In the genomic region with DNA sequence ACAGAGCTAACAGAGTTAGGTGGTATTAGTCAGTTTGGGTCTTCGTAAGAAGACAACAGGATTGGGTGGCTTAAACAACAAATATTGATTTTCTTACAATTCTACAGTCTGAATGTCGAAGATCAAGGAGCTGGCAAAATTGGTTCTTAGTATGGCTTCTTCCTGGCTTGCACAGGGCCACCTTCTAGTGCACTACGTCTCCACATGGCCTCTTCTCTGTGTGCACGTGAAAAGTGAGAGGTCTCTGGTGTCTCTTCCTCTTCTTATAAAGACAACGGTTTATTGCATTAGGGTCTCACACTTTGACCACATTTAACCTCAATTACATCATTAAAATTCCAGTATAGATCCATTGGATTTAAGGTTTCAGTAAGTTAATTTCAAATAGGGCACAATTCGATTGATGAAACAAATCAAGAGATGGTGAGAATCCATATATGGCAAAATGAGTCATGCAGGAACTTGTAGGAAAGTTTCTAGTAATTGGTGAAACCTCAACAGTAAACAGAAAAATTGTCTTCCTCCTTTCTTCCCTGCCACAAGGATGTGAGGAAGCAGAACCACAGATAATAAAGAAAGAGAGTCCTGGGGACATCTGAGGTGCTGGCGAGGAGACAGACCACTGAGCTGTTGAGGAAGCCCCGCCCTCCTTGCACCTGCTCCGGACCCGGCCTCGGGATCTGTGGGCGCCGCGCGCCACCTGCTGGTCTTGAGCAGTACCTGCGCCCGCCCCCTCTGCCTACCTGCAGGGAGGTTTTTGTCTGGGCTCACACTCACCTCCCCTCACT, we compare ENCODE assay signal across 8 cellular contexts.
DNase-seq lines count a peak whose midpoint lies in the region; ATAC-seq and TF ChIP-seq lines count a peak whose summit lies in the region.

No MANE protein-coding gene starts in this region.

- H3K4me1 ChIP-seq in vagina = no peaks in the 10 kb centered on the region

- TF ChIP-seq POLR2A in vagina (IDR thresholded peaks at IDR 0.05) = no peak

- no peaks in the 10 kb centered on the region for H3K9me3 ChIP-seq in vagina

- DNase-seq in COLO668 (lab: John Stamatoyannopoulos, UW; ENCODE audit: unreplicated experiment) = peak; percentile 87
- DNase-seq in NCI-H1694 (lab: John Stamatoyannopoulos, UW) = peak; percentile 51
- DNase-seq in activated CD4-positive, CD25-positive, alpha-beta regulatory T cell treated with anti-CD3 and anti-CD28 coated beads, Interleukin-2, amount 50 U/mL, for 72 hours = peak; percentile 83
- DNase-seq in dermis microvascular lymphatic vessel endothelial cell (ENCODE audit: low read depth in 2 of 2) = peak; percentile 3 to 5
- no peak for DNase-seq in retinal pigment epithelial cell (ENCODE audit: low read depth)
- no peak for DNase-seq in vagina (ENCODE audit: extremely low spot score in 2 of 2)

- no peak overlapping the region for H3K27ac ChIP-seq in vagina

- ATAC-seq in GM21381 (IDR thresholded peaks at IDR 0.05; ENCODE audit: unreplicated experiment) = peak; percentile 72
- ATAC-seq in GM19328 (IDR thresholded peaks at IDR 0.05; ENCODE audit: unreplicated experiment) = no peak

- H3K36me3 ChIP-seq in vagina = no peaks in the 10 kb centered on the region

- H3K27me3 ChIP-seq in vagina = no peaks in the 10 kb centered on the region

- TF ChIP-seq CTCF in retinal pigment epithelial cell (conservative IDR thresholded peaks at IDR 0.05; ENCODE audit: low read depth, low read length) = peak; percentile 11
- no peak for TF ChIP-seq CTCF in vagina (IDR thresholded peaks at IDR 0.05)

- H3K4me3 ChIP-seq in retinal pigment epithelial cell (ENCODE audit: low read length) (no peak overlapping the region), vagina (no peak overlapping the region)

- intact Hi-C loops in vagina (cut with DNase I) = no loop called here

Comparison
In these comparisons a context has a peak if more than half of its experiments do, and no peak if none do; other contexts are left out.
1. DNase-seq: peak in COLO668 (single experiment), NCI-H1694 (single experiment), activated CD4-positive, CD25-positive, alpha-beta regulatory T cell treated with anti-CD3 and anti-CD28 coated beads, Interleukin-2, amount 50 U/mL, for 72 hours (single experiment) and dermis microvascular lymphatic vessel endothelial cell (2 of 2); none in retinal pigment epithelial cell (single experiment) and vagina (0 of 2).